ENCODE assay signal across 27 cellular contexts in genomic region chr5:135151256-135151655, GRCh38.
"Had no signal": no experiment of that assay in that cellular context is flagged by ENCODE, and none has a peak within 500 bp of the region (broad histone marks: within the 10 kb centered on the region; RNA-seq: fewer than 3 reads in every experiment).

No MANE protein-coding gene starts in this region.

- H3K4me3 ChIP-seq: breast epithelium, SK-N-MC had no signal

- H3K27me3 ChIP-seq: breast epithelium had no signal

- H3K4me1 ChIP-seq: breast epithelium had no signal

- H3K4me3 Mint-ChIP-seq: activated CD8-positive, alpha-beta T cell treated with anti-CD3 and anti-CD28 coated beads, Interleukin-2, amount 10 ng/mL, durations not matched to agents 7 days and 5 days; activated naive CD4-positive, alpha-beta T cell treated with anti-CD3 and anti-CD28 coated beads, Interleukin-2, amount 50 U/mL, for 24 hours; activated T-cell treated with anti-CD3 and anti-CD28 coated beads, Interleukin-2, amount 50 U/mL, for 4 hours; T-cell had no signal

- ATAC-seq: activated CD8-positive, alpha-beta T cell treated with anti-CD3 and anti-CD28 coated beads, Interleukin-2, amount 10 ng/mL, durations not matched to agents 7 days and 5 days; activated T-cell treated with anti-CD3 and anti-CD28 coated beads, Interleukin-2, amount 50 U/mL, for 4 hours; Panc1; Right ventricle myocardium inferior; T-cell had no signal

- DNase-seq: activated CD4-positive, alpha-beta T cell treated with anti-CD3 and anti-CD28 coated beads for 48 hours; activated CD4-positive, alpha-beta T cell treated with anti-CD3 and anti-CD28 coated beads, Interleukin-2, amount 50 U/mL, for 4 hours; activated CD4-positive, CD25-positive, alpha-beta regulatory T cell treated with anti-CD3 and anti-CD28 coated beads, Interleukin-2, amount 50 U/mL, for 72 hours; activated CD8-positive, alpha-beta T cell treated with anti-CD3 and anti-CD28 coated beads, Interleukin-2, amount 10 ng/mL, durations not matched to agents 7 days and 5 days; activated gamma-delta T cell treated with Interleukin-2 at 50 U/mL for 16 hours; activated T-cell treated with anti-CD3 and anti-CD28 coated beads, Interleukin-2, amount 50 U/mL, for 4 hours; caudate nucleus; Kasumi-1; KBM-7; MV-4-11; NCI-H1092 treated with DMSO at 0.1 percent for 48 hours; NCI-H1417 treated with DMSO at 0.1 percent for 48 hours; NCI-H1694; NCI-H2081; NCI-H510A treated with DMSO at 0.1 percent for 48 hours; NCI-H69; NK-92 treated with Interleukin-12 subunit alpha and Interleukin-12 subunit beta, amount 100 ng/mL, for 24 hours; OCI-M1; RPMI8226; T-cell; T-helper 2 cell had no signal

- H3K36me3 ChIP-seq: breast epithelium had no signal

- H3K9me3 ChIP-seq: breast epithelium had no signal

- H3K27ac ChIP-seq: breast epithelium, SK-N-MC, VCaP had no signal

- H3K4me1 Mint-ChIP-seq: activated naive CD4-positive, alpha-beta T cell treated with anti-CD3 and anti-CD28 coated beads, Interleukin-2, amount 50 U/mL, for 24 hours; T-cell had no signal

- H3K27ac Mint-ChIP-seq: activated CD8-positive, alpha-beta T cell treated with anti-CD3 and anti-CD28 coated beads, Interleukin-2, amount 10 ng/mL, durations not matched to agents 7 days and 5 days; activated naive CD4-positive, alpha-beta T cell treated with anti-CD3 and anti-CD28 coated beads, Interleukin-2, amount 50 U/mL, for 24 hours; T-cell had no signal

- H3K36me3 Mint-ChIP-seq: T-cell had no signal
